ENCODE assay signal across 26 cellular contexts in genomic region chr11:72287293-72287692, GRCh38. TPM values are rescaled to one million over a fixed set of nuclear protein-coding genes. Genes with fewer than 3 reads are reported as not detected.
DNase-seq lines count a peak whose midpoint lies in the region; ATAC-seq and TF ChIP-seq lines count a peak whose summit lies in the region.
"Had no signal": no experiment of that assay in that cellular context is flagged by ENCODE, and none has a peak within 500 bp of the region (broad histone marks: within the 10 kb centered on the region; RNA-seq: fewer than 3 reads in every experiment).

No MANE protein-coding gene starts in this region.

- ATAC-seq in WTC11 (no peak), left lobe of liver (no peak), GM19463 (IDR thresholded peaks at IDR 0.05; ENCODE audit: unreplicated experiment) (no peak)

- no peaks in the 10 kb centered on the region for H3K36me3 ChIP-seq in endodermal cell (ENCODE audit: control insufficient read depth, insufficient read depth, low read length)

- TF ChIP-seq POLR2A in erythroblast (IDR thresholded peaks at IDR 0.05; ENCODE audit: low read length) = no peak

- POLR2A ChIA-PET in WTC11 (lab: Charles Lee) = no interaction called here

- CTCF ChIA-PET in WTC11 (lab: Charles Lee) = no interaction called here

- H3K4me3 Mint-ChIP-seq in WTC11 (no peak overlapping the region), endodermal cell (no peak overlapping the region)
- H3K4me3 Mint-ChIP-seq: CD14-positive monocyte; CD4-positive, alpha-beta memory T cell; CD4-positive, CD25-positive, alpha-beta regulatory T cell; CD8-positive, alpha-beta memory T cell had no signal

- no peak overlapping the region for H3K9ac ChIP-seq in endodermal cell (ENCODE audit: extremely low read depth, low read length, poor library complexity, severe bottlenecking)
- H3K9ac ChIP-seq: BLaER1 had no signal

- no peaks in the 10 kb centered on the region for H3K4me1 ChIP-seq in endodermal cell (ENCODE audit: control insufficient read depth, insufficient read depth, low read length)
- H3K4me1 ChIP-seq: BLaER1 had no signal

- H3K36me3 Mint-ChIP-seq in WTC11 (no peaks in the 10 kb centered on the region), endodermal cell (ENCODE audit: low read depth) (no peaks in the 10 kb centered on the region)
- H3K36me3 Mint-ChIP-seq: CD4-positive, CD25-positive, alpha-beta regulatory T cell; CD8-positive, alpha-beta memory T cell had no signal

- WGBS in endodermal cell (ENCODE audit: insufficient coverage in 1 of 2, insufficient read length in 1 of 2), 2 experiments = 80 to 93% methylated on average over 2 of the region's 2 CpGs

- H3K9me3 Mint-ChIP-seq in WTC11 (no peaks in the 10 kb centered on the region), endodermal cell (no peaks in the 10 kb centered on the region)
- H3K9me3 Mint-ChIP-seq: CD4-positive, alpha-beta memory T cell; CD8-positive, alpha-beta memory T cell had no signal

- no peaks in the 10 kb centered on the region for H3K9me3 ChIP-seq in endodermal cell (ENCODE audit: control insufficient read depth, low read length)
- H3K9me3 ChIP-seq: BE2C, BLaER1 had no signal

- no peaks in the 10 kb centered on the region for H3K4me1 Mint-ChIP-seq in WTC11
- no peaks in the 10 kb centered on the region for H3K4me1 Mint-ChIP-seq in endodermal cell
- H3K4me1 Mint-ChIP-seq: CD4-positive, alpha-beta memory T cell; CD4-positive, CD25-positive, alpha-beta regulatory T cell; CD8-positive, alpha-beta memory T cell had no signal

- H3K27me3 ChIP-seq in endodermal cell (ENCODE audit: control insufficient read depth, insufficient read depth, low read length, poor library complexity, severe bottlenecking) = no peaks in the 10 kb centered on the region
- H3K27me3 ChIP-seq: BE2C, BLaER1 had no signal

- no peak overlapping the region for H3K27ac Mint-ChIP-seq in WTC11
- no peak overlapping the region for H3K27ac Mint-ChIP-seq in endodermal cell
- H3K27ac Mint-ChIP-seq: CD14-positive monocyte; CD4-positive, alpha-beta memory T cell; CD4-positive, CD25-positive, alpha-beta regulatory T cell; CD8-positive, alpha-beta memory T cell had no signal

- TF ChIP-seq CTCF in WTC11 (IDR thresholded peaks at IDR 0.05) = no peak
- TF ChIP-seq CTCF in endodermal cell (conservative IDR thresholded peaks at IDR 0.05) = no peak

- no peak overlapping the region for H3K27ac ChIP-seq in endodermal cell (ENCODE audit: low read depth, low read length)
- H3K27ac ChIP-seq: BLaER1 had no signal

- H3K27me3 Mint-ChIP-seq in WTC11 (ENCODE audit: low read depth) = peaks cover 14% of the 10 kb centered on the region; the same call in 1 of the 2 replicates
- H3K27me3 Mint-ChIP-seq in endodermal cell (ENCODE audit: insufficient read depth) = peaks cover 12% of the 10 kb centered on the region

- H3K4me3 ChIP-seq in endodermal cell (ENCODE audit: low read length) = no peak overlapping the region
- H3K4me3 ChIP-seq: BLaER1 had no signal

- DNase-seq in WTC11 (ENCODE audit: low spot score) (no peak), endodermal cell (peak; percentile 13), left lobe of liver (ENCODE audit: low spot score) (peak; percentile 6), erythroblast (lab: John Stamatoyannopoulos, UW) (no peak), DMS53 treated with DMSO at 0.1 percent for 48 hours (lab: John Stamatoyannopoulos, UW; ENCODE audit: unreplicated experiment) (no peak)
- DNase-seq in activated T-cell treated with anti-CD3 and anti-CD28 coated beads, Interleukin-2, amount 50 U/mL, for 48 hours = no peak
- DNase-seq: 8988T; ACHN; BE2C; C1 segment of cervical spinal cord; CD4-positive, alpha-beta memory T cell; CD4-positive, CD25-positive, alpha-beta regulatory T cell; CD8-positive, alpha-beta memory T cell; COR-L47; DMS 273 treated with DMSO at 0.1 percent for 48 hours; DMS79; DND-41; EL; GDM1 had no signal

TF ChIP-seq in WTC11, 78 proteins besides CTCF, POLR2A, EP300 and RAD21:
- TF ChIP-seq ATF2 (CRISPR knock-in tag; IDR thresholded peaks at IDR 0.05; ENCODE audit: borderline replicate concordance, low read depth) = no peak
- peak; percentile 68; the same call in 1 of the 2 replicates for TF ChIP-seq ZNF121 (CRISPR knock-in tag; IDR thresholded peaks at IDR 0.05)

RNA-seq across cellular contexts. Expression of gene PHOX2A, which starts 43.3 kb away (rescaled TPM):
- total RNA-seq in WTC11 (2021) (1.3 to 1.6 TPM (median 1.3 TPM) in 3 replicates), endodermal cell (under 1 TPM in 1 of 2 donors, not detected in 1; 0.92 TPM), left lobe of liver (not detected)
- 1.7 TPM for polyA plus RNA-seq in endodermal cell (2013, experiment 1 of 2)
- 1.9 TPM for polyA plus RNA-seq in endodermal cell (2013, experiment 2 of 2)
- total RNA-seq: A673; CD4-positive, alpha-beta memory T cell; CD4-positive, CD25-positive, alpha-beta regulatory T cell; CD8-positive, alpha-beta memory T cell; Daoy; G401 had no signal
- polyA plus RNA-seq: AG04450; CD14-positive monocyte; CD4-positive, alpha-beta memory T cell; CD4-positive, CD25-positive, alpha-beta regulatory T cell; CD8-positive, alpha-beta memory T cell had no signal

Comparison
In these comparisons a context has a peak if more than half of its experiments do, and no peak if none do; other contexts are left out.
1. DNase-seq: peak in endodermal cell (single experiment) and left lobe of liver (single experiment); none in WTC11 (single experiment), erythroblast (0 of 2), DMS53 treated with DMSO at 0.1 percent for 48 hours (single experiment) and activated T-cell treated with anti-CD3 and anti-CD28 coated beads, Interleukin-2, amount 50 U/mL, for 48 hours (0 of 2).